Comparison of ENCODE assay signal across 8 cellular contexts in genomic region chr2:218395456-218395825, GRCh38. TPM values are rescaled to one million over a fixed set of nuclear protein-coding genes. Genes with fewer than 3 reads are reported as not detected.
DNase-seq lines count a peak whose midpoint lies in the region; ATAC-seq and TF ChIP-seq lines count a peak whose summit lies in the region.

No MANE protein-coding gene starts in this region.

- ATAC-seq in activated CD4-positive, CD25-positive, alpha-beta regulatory T cell treated with anti-CD3 and anti-CD28 coated beads, Interleukin-2, amount 50 U/mL, for 24 hours: no peak

- peak overlapping the region; percentile 78 to 99 (median 97) for H3K4me2 ChIP-seq in BLaER1 treated with 17β-estradiol and CSF1 and Interleukin-3, amounts not matched to agents 10 nM and 100 nM

- H3K27ac Mint-ChIP-seq in nephron progenitor cell: no peak overlapping the region

- peaks cover 51 to 70% (median 66%) of the 10 kb centered on the region in 10 experiments for H3K4me1 ChIP-seq in BLaER1 treated with 17β-estradiol and CSF1 and Interleukin-3, amounts not matched to agents 10 nM and 100 nM
- peaks cover 16% of the 10 kb centered on the region for H3K4me1 ChIP-seq in ectodermal cell (ENCODE audit: control insufficient read depth, insufficient read depth, low read length)

- H3K27ac ChIP-seq in BLaER1 treated with 17β-estradiol and CSF1 and Interleukin-3, amounts not matched to agents 10 nM and 100 nM: peak overlapping the region; percentile 78 to 100 (median 99)
- H3K27ac ChIP-seq in ectodermal cell (ENCODE audit: insufficient read depth, low read depth, low read length, poor library complexity, severe bottlenecking): no peak overlapping the region

- H3K4me3 ChIP-seq in BLaER1 treated with 17β-estradiol and CSF1 and Interleukin-3, amounts not matched to agents 10 nM and 100 nM: peak overlapping the region in 8 of 10 experiments; percentile 53 to 97 (median 91); a peak in 14 of 20 replicates
- H3K4me3 ChIP-seq in ectodermal cell (ENCODE audit: insufficient read depth, low read depth, low read length): peak overlapping the region; percentile 79

- peak overlapping the region; percentile 81 for H3K4me3 Mint-ChIP-seq in nephron progenitor cell

- H3K36me3 ChIP-seq in BLaER1 treated with 17β-estradiol and CSF1 and Interleukin-3, amounts not matched to agents 10 nM and 100 nM: no peaks in the 10 kb centered on the region
- no peaks in the 10 kb centered on the region for H3K36me3 ChIP-seq in ectodermal cell (ENCODE audit: control insufficient read depth, insufficient read depth, low read length)

- no peaks in the 10 kb centered on the region for H3K36me3 Mint-ChIP-seq in nephron progenitor cell (ENCODE audit: low read depth)

- peaks cover 0 to 26% (median 20%) of the 10 kb centered on the region in 11 experiments; a peak in 15 of 22 replicates for H3K27me3 ChIP-seq in BLaER1 treated with 17β-estradiol and CSF1 and Interleukin-3, amounts not matched to agents 10 nM and 100 nM
- H3K27me3 ChIP-seq in ectodermal cell (ENCODE audit: control insufficient read depth, insufficient read depth, low read length, poor library complexity, severe bottlenecking): peaks cover 35% of the 10 kb centered on the region

- peak overlapping the region; percentile 70 to 100 (median 99) for H3K9ac ChIP-seq in BLaER1 treated with 17β-estradiol and CSF1 and Interleukin-3, amounts not matched to agents 10 nM and 100 nM

- DNase-seq in MV-4-11 (lab: John Stamatoyannopoulos, UW) (peak; percentile 27), nephron progenitor cell (no peak), NCI-H2081 treated with DMSO at 0.1 percent for 48 hours (lab: John Stamatoyannopoulos, UW) (no peak)
- no peak for DNase-seq in activated CD4-positive, CD25-positive, alpha-beta regulatory T cell treated with anti-CD3 and anti-CD28 coated beads, Interleukin-2, amount 50 U/mL, for 72 hours
- DNase-seq in effector CD8-positive, alpha-beta T cell (lab: John Stamatoyannopoulos, UW): no peak

- H3K9me3 Mint-ChIP-seq in nephron progenitor cell: no peaks in the 10 kb centered on the region

- TF ChIP-seq CTCF in nephron progenitor cell (IDR thresholded peaks at IDR 0.05): no peak

- WGBS in ectodermal cell, 2 experiments: 20 to 27% methylated on average over 16 of the region's 16 CpGs

- no peaks in the 10 kb centered on the region for H3K9me3 ChIP-seq in BLaER1 treated with 17β-estradiol and CSF1 and Interleukin-3, amounts not matched to agents 10 nM and 100 nM (replicated peaks in 1 of 11)
- no peaks in the 10 kb centered on the region for H3K9me3 ChIP-seq in ectodermal cell (ENCODE audit: control insufficient read depth, low read length)

- peaks cover 24% of the 10 kb centered on the region for H3K4me1 Mint-ChIP-seq in nephron progenitor cell

- H4K20me1 ChIP-seq in BLaER1 treated with 17β-estradiol and CSF1 and Interleukin-3, amounts not matched to agents 10 nM and 100 nM: no peaks in the 10 kb centered on the region

- peaks cover 41% of the 10 kb centered on the region for H3K27me3 Mint-ChIP-seq in nephron progenitor cell (ENCODE audit: low read depth, poor library complexity)

RNA-seq across cellular contexts. Expression of gene CTDSP1, which starts 4.2 kb away (rescaled TPM):
- polyA plus RNA-seq in ectodermal cell (2013, experiment 1 of 4): 67.2 TPM
- polyA plus RNA-seq in ectodermal cell (2013, experiment 2 of 4): 68.7 TPM
- polyA plus RNA-seq in ectodermal cell (2013, experiment 3 of 4): 52.5 TPM
- 58.4 TPM for polyA plus RNA-seq in ectodermal cell (2013, experiment 4 of 4)

RNA-seq across cellular contexts. Expression of gene SLC11A1, which starts 13.4 kb away (rescaled TPM):
- polyA plus RNA-seq in ectodermal cell (2013, experiment 1 of 4): not detected
- 0.16 TPM for polyA plus RNA-seq in ectodermal cell (2013, experiment 2 of 4)
- polyA plus RNA-seq in ectodermal cell (2013, experiment 3 of 4): not detected
- polyA plus RNA-seq in ectodermal cell (2013, experiment 4 of 4): not detected

RNA-seq across cellular contexts. Expression of gene VIL1, which starts 23.5 kb away (rescaled TPM):
- polyA plus RNA-seq in ectodermal cell (2013, experiment 1 of 4): 0.48 TPM
- polyA plus RNA-seq in ectodermal cell (2013, experiment 2 of 4): 0.23 TPM
- 1.4 TPM for polyA plus RNA-seq in ectodermal cell (2013, experiment 3 of 4)
- 0.36 TPM for polyA plus RNA-seq in ectodermal cell (2013, experiment 4 of 4)

RNA-seq across cellular contexts. Expression of gene CATIP, which starts 38.8 kb away (rescaled TPM):
- 0.83 TPM for polyA plus RNA-seq in ectodermal cell (2013, experiment 1 of 4)
- 0.60 TPM for polyA plus RNA-seq in ectodermal cell (2013, experiment 2 of 4)
- 0.59 TPM for polyA plus RNA-seq in ectodermal cell (2013, experiment 3 of 4)
- polyA plus RNA-seq in ectodermal cell (2013, experiment 4 of 4): 0.73 TPM
